In genomic region chr13:87005511-87005910, GRCh38 we compare ENCODE assay signal across 19 cellular contexts.
A peak's percentile ranks its signal among the peaks of the same experiment; 100 is the strongest.
DNase-seq lines count a peak whose midpoint lies in the region; ATAC-seq, FAIRE-seq and TF ChIP-seq lines count a peak whose summit lies in the region.
"Had no signal": no experiment of that assay in that cellular context is flagged by ENCODE, and none has a peak within 500 bp of the region (broad histone marks: within the 10 kb centered on the region; RNA-seq: fewer than 3 reads in every experiment).

No MANE protein-coding gene starts in this region.

- peak; percentile 34 for ATAC-seq in stimulated activated effector memory CD8-positive, alpha-beta T cell treated with anti-CD3 and anti-CD28 coated beads, Interleukin-12 subunit alpha, Interleukin-12 subunit beta, amount 100 ng/mL, for 72 hours
- ATAC-seq: GM23338 had no signal

- H3K9ac ChIP-seq in Karpas-422 (ENCODE audit: low read length), result no peak overlapping the region
- H3K9ac ChIP-seq: BLaER1 treated with 17β-estradiol and CSF1 and Interleukin-3, amounts not matched to agents 10 nM and 100 nM had no signal

- FAIRE-seq in H54 (lab: Jason Lieb, UNC), result peak; percentile 20
- FAIRE-seq: D721Med, GM12892 had no signal

- no peak overlapping the region for H3K27ac Mint-ChIP-seq in stimulated activated effector memory CD8-positive, alpha-beta T cell treated with anti-CD3 and anti-CD28 coated beads, Interleukin-12 subunit alpha, Interleukin-12 subunit beta, amount 100 ng/mL, for 72 hours
- H3K27ac Mint-ChIP-seq: B cell; CD14-positive monocyte; CD4-positive, alpha-beta T cell; CD8-positive, alpha-beta memory T cell; GM23338; HFFc6 had no signal

- no peak for TF ChIP-seq POLR2A in H54 (IDR thresholded peaks at IDR 0.05; ENCODE audit: low read depth, low read length)

- H3K9me2 ChIP-seq in Karpas-422 (replicated peaks; ENCODE audit: insufficient read depth, low read length), result no peaks in the 10 kb centered on the region

- no peak overlapping the region for H3K4me2 ChIP-seq in Karpas-422 (ENCODE audit: low read depth, low read length, poor library complexity, severe bottlenecking)
- H3K4me2 ChIP-seq: BLaER1 treated with 17β-estradiol and CSF1 and Interleukin-3, amounts not matched to agents 10 nM and 100 nM; GM23338 had no signal

- no peaks in the 10 kb centered on the region for H3K4me1 Mint-ChIP-seq in stimulated activated effector memory CD8-positive, alpha-beta T cell treated with anti-CD3 and anti-CD28 coated beads, Interleukin-12 subunit alpha, Interleukin-12 subunit beta, amount 100 ng/mL, for 72 hours
- H3K4me1 Mint-ChIP-seq: B cell; CD14-positive monocyte; CD8-positive, alpha-beta memory T cell; GM23338 had no signal

- peaks cover 19% of the 10 kb centered on the region for H3K9me3 Mint-ChIP-seq in stimulated activated effector memory CD8-positive, alpha-beta T cell treated with anti-CD3 and anti-CD28 coated beads, Interleukin-12 subunit alpha, Interleukin-12 subunit beta, amount 100 ng/mL, for 72 hours

- H3K79me2 ChIP-seq in Karpas-422 (ENCODE audit: low read length), result no peaks in the 10 kb centered on the region

- DNase-seq in H54 (ENCODE audit: insufficient read length, low spot score) (no peak), Karpas-422 (no peak), BE2C (no peak)
- no peak for DNase-seq in stimulated activated effector memory CD8-positive, alpha-beta T cell treated with anti-CD3 and anti-CD28 coated beads, Interleukin-12 subunit alpha, Interleukin-12 subunit beta, amount 100 ng/mL, for 72 hours (ENCODE audit: low spot score in 2 of 2)
- DNase-seq in activated CD4-positive, alpha-beta T cell treated with anti-CD3 and anti-CD28 coated beads, Interleukin-2, amount 50 U/mL, for 1 hour, result no peak
- DNase-seq in activated CD4-positive, CD25-positive, alpha-beta regulatory T cell (lab: John Stamatoyannopoulos, UW), result no peak
- DNase-seq: CD4-positive, alpha-beta T cell; CD8-positive, alpha-beta memory T cell; DMS 273 treated with DMSO at 0.1 percent for 48 hours; DMS79 treated with DMSO at 0.1 percent for 48 hours; GF-D8; HFFc6 had no signal

- H3K27ac ChIP-seq in Karpas-422 (ENCODE audit: low read length), result no peak overlapping the region
- H3K27ac ChIP-seq: BLaER1 treated with 17β-estradiol and CSF1 and Interleukin-3, amounts not matched to agents 10 nM and 100 nM had no signal

- H3K4me3 Mint-ChIP-seq in stimulated activated effector memory CD8-positive, alpha-beta T cell treated with anti-CD3 and anti-CD28 coated beads, Interleukin-12 subunit alpha, Interleukin-12 subunit beta, amount 100 ng/mL, for 72 hours, result no peak overlapping the region
- H3K4me3 Mint-ChIP-seq: B cell; CD14-positive monocyte; CD4-positive, alpha-beta T cell; CD8-positive, alpha-beta memory T cell; GM23338; HFFc6 had no signal

- H3K36me3 Mint-ChIP-seq in stimulated activated effector memory CD8-positive, alpha-beta T cell treated with anti-CD3 and anti-CD28 coated beads, Interleukin-12 subunit alpha, Interleukin-12 subunit beta, amount 100 ng/mL, for 72 hours, result no peaks in the 10 kb centered on the region
- H3K36me3 Mint-ChIP-seq: CD14-positive monocyte had no signal

- H3K9me3 ChIP-seq in Karpas-422 (ENCODE audit: low read length) (peaks cover 6% of the 10 kb centered on the region; the same call in 1 of the 2 replicates), BE2C (no peaks in the 10 kb centered on the region)
- H3K9me3 ChIP-seq: HAP-1 had no signal

- H3K36me3 ChIP-seq in Karpas-422 (ENCODE audit: insufficient read depth, low read length) (no peaks in the 10 kb centered on the region), BE2C (no peaks in the 10 kb centered on the region)
- H3K36me3 ChIP-seq: BLaER1 treated with 17β-estradiol and CSF1 and Interleukin-3, amounts not matched to agents 10 nM and 100 nM; HAP-1 had no signal

- H3K4me1 ChIP-seq in Karpas-422 (ENCODE audit: low read length) (no peaks in the 10 kb centered on the region), BE2C (no peaks in the 10 kb centered on the region)
- H3K4me1 ChIP-seq: BLaER1 treated with 17β-estradiol and CSF1 and Interleukin-3, amounts not matched to agents 10 nM and 100 nM; HAP-1 had no signal

- no peaks in the 10 kb centered on the region for H3K27me3 ChIP-seq in Karpas-422 (ENCODE audit: low read length)
- H3K27me3 ChIP-seq in BE2C, result no peaks in the 10 kb centered on the region
- H3K27me3 ChIP-seq: BLaER1 treated with 17β-estradiol and CSF1 and Interleukin-3, amounts not matched to agents 10 nM and 100 nM had no signal

- H4K20me1 ChIP-seq in Karpas-422 (ENCODE audit: insufficient read depth, low read depth, low read length), result no peaks in the 10 kb centered on the region
- H4K20me1 ChIP-seq: BLaER1 treated with 17β-estradiol and CSF1 and Interleukin-3, amounts not matched to agents 10 nM and 100 nM had no signal

- H3K4me3 ChIP-seq in Karpas-422 (ENCODE audit: low read length) (no peak overlapping the region), BE2C (ENCODE audit: low read depth, low read length) (no peak overlapping the region)
- H3K4me3 ChIP-seq: BLaER1 treated with 17β-estradiol and CSF1 and Interleukin-3, amounts not matched to agents 10 nM and 100 nM; GM23338; HAP-1 had no signal

- H2AFZ ChIP-seq in Karpas-422 (ENCODE audit: low read length), result 0 out of 2 replicates have a peak overlapping the region, but pooled peaks have one; percentile 66
- H2AFZ ChIP-seq: GM23338 had no signal

- no peak for TF ChIP-seq CTCF in BE2C (IDR thresholded peaks at IDR 0.05; ENCODE audit: low read depth, low read length)
